18 cellular contexts compared by ENCODE assay signal in the genomic region with DNA sequence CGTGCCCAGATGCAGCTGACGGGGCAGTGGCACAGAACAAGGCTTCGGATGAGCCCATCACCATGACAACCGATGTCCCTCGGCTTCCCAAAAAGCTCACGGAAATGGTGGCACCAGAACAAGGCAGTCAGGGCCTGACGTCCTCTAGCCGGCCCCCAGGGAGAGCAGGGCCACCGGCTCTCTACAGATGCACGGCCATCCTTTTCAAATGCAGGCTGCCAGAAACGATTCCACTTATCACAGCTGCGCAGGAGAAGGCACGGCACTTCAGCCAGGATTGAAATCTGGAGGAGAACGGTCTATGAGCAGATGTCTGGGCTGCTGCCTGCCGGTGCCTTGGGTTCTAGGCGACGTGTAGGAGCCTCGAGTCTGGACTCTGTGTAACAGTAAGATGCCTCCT.
A peak's percentile ranks its signal among the peaks of the same experiment; 100 is the strongest.
DNase-seq lines count a peak whose midpoint lies in the region; ATAC-seq, FAIRE-seq and TF ChIP-seq lines count a peak whose summit lies in the region.
"Had no signal": no experiment of that assay in that cellular context is flagged by ENCODE, and none has a peak within 500 bp of the region (broad histone marks: within the 10 kb centered on the region; RNA-seq: fewer than 3 reads in every experiment).

No MANE protein-coding gene starts in this region.

- H3K36me3 ChIP-seq in BE2C (no peaks in the 10 kb centered on the region), OCI-LY1 (ENCODE audit: insufficient read depth, low read length) (peaks cover 95% of the 10 kb centered on the region)

- no peak for TF ChIP-seq POLR2A in lower leg skin (IDR thresholded peaks at IDR 0.05)

- no peaks in the 10 kb centered on the region for H3K9me3 ChIP-seq in BE2C
- H3K9me3 ChIP-seq in OCI-LY1 (ENCODE audit: low read length): no peaks in the 10 kb centered on the region
- H3K9me3 ChIP-seq: A549, Caco-2 had no signal

- TF ChIP-seq CTCF in BE2C (IDR thresholded peaks at IDR 0.05; ENCODE audit: low read depth, low read length) (no peak), OCI-LY1 (IDR thresholded peaks at IDR 0.05; ENCODE audit: low read length) (no peak), dorsolateral prefrontal cortex (IDR thresholded peaks at IDR 0.05 in 54 of 56, conservative IDR thresholded peaks at IDR 0.05 in 2 of 56; ENCODE audit: low read depth in 1 of 56, partially characterized antibody in 56 of 56) (peak in 1 of 56 donors; percentile 9), lower leg skin (IDR thresholded peaks at IDR 0.05) (no peak)

- no peak for FAIRE-seq in RCC 7860 (lab: Jason Lieb, UNC)
- FAIRE-seq: A549 had no signal

- intact Hi-C loops in dorsolateral prefrontal cortex (cut with DNase I): no loop called here
- intact Hi-C loops in lower leg skin (cut with DNase I; ENCODE audit: low total_unique reads): no loop called here

- no peak for ATAC-seq in HG02678 (IDR thresholded peaks at IDR 0.05; ENCODE audit: unreplicated experiment)
- ATAC-seq: A549 had no signal

- peak overlapping the region; percentile 36; the same call in 1 of the 2 replicates for H3K9ac ChIP-seq in OCI-LY1 (ENCODE audit: low read length)

- H2AFZ ChIP-seq in OCI-LY1 (ENCODE audit: low read length): no peak overlapping the region
- H2AFZ ChIP-seq: PC-9 had no signal

- H3K79me2 ChIP-seq in OCI-LY1 (ENCODE audit: insufficient read depth, low read length): no peaks in the 10 kb centered on the region

- no peaks in the 10 kb centered on the region for H3F3A ChIP-seq in OCI-LY1 (ENCODE audit: insufficient read depth, low read length)

- no peak overlapping the region; the same call in 1 of the 2 replicates for H3K4me3 ChIP-seq in BE2C (ENCODE audit: low read depth, low read length)
- no peak overlapping the region for H3K4me3 ChIP-seq in OCI-LY1 (ENCODE audit: low read depth, low read length, poor library complexity, severe bottlenecking)
- H3K4me3 ChIP-seq in dorsolateral prefrontal cortex: peak overlapping the region in 1 of 59 donors; percentile 7
- no peak overlapping the region for H3K4me3 ChIP-seq in lower leg skin (ENCODE audit: low read depth, poor library complexity, severe bottlenecking)
- H3K4me3 ChIP-seq: A549, PC-9 had no signal

- peak; percentile 72 for DNase-seq in BE2C
- peak in 8 of 10 donors; percentile 41 to 83 (median 69) for DNase-seq in dorsolateral prefrontal cortex
- DNase-seq in occipital lobe (lab: John Stamatoyannopoulos, UW): peak; percentile 53
- DNase-seq in RCC 7860 (ENCODE audit: low spot score): no peak
- DNase-seq in foreskin melanocyte: no peak
- DNase-seq in lower leg skin (ENCODE audit: low spot score in 2 of 2): no peak
- DNase-seq: Caco-2, DMS153, H9, NCI-H1105 treated with DMSO at 0.1 percent for 48 hours, NCI-H1930, NCI-H2171 treated with DMSO at 0.1 percent for 48 hours, NCI-H446 treated with DMSO at 0.1 percent for 48 hours, NCI-H82, PC-9 had no signal

- 0 out of 2 replicates have a peak, but pooled peaks cover 3% of the 10 kb centered on the region for H3K4me1 ChIP-seq in BE2C
- H3K4me1 ChIP-seq in OCI-LY1 (ENCODE audit: insufficient read depth, low read length, severe bottlenecking): peaks cover 66% of the 10 kb centered on the region
- H3K4me1 ChIP-seq: A549, Caco-2 had no signal

- no peaks in the 10 kb centered on the region for H3K27me3 ChIP-seq in BE2C
- no peaks in the 10 kb centered on the region for H3K27me3 ChIP-seq in OCI-LY1 (ENCODE audit: insufficient read depth, low read length)
- H3K27me3 ChIP-seq in dorsolateral prefrontal cortex: no peaks in the 10 kb centered on the region

- H3K4me2 ChIP-seq in OCI-LY1 (ENCODE audit: low read length): peak overlapping the region; percentile 12; the same call in 1 of the 2 replicates
- H3K4me2 ChIP-seq: A549, PC-9 had no signal

- WGBS in lower leg skin, 2 donors: 87% methylated on average over 18 of the region's 18 CpGs

- H3K9me2 ChIP-seq in OCI-LY1 (ENCODE audit: low read depth, low read length): no peaks in the 10 kb centered on the region

- H3K27ac ChIP-seq in OCI-LY1 (ENCODE audit: low read depth, low read length, poor library complexity, severe bottlenecking) (peak overlapping the region; percentile 88), dorsolateral prefrontal cortex (peak overlapping the region in 52 of 59 donors; percentile 0 to 80 (median 55))
- H3K27ac ChIP-seq: A549, PC-9 had no signal

- H4K20me1 ChIP-seq in OCI-LY1 (ENCODE audit: insufficient read depth, low read length): no peaks in the 10 kb centered on the region

Comparison
In these comparisons a context has a peak if more than half of its experiments do, and no peak if none do; other contexts are left out.
1. DNase-seq: peak in BE2C (single experiment), dorsolateral prefrontal cortex (8 of 10) and occipital lobe (single experiment); none in RCC 7860 (single experiment), foreskin melanocyte (single experiment) and lower leg skin (0 of 2).